20 cellular contexts compared by ENCODE assay signal in genomic region chr22:34645375-34645774, GRCh38.
DNase-seq lines count a peak whose midpoint lies in the region; ATAC-seq, FAIRE-seq and TF ChIP-seq lines count a peak whose summit lies in the region.
"Had no signal": no experiment of that assay in that cellular context is flagged by ENCODE, and none has a peak within 500 bp of the region (broad histone marks: within the 10 kb centered on the region; RNA-seq: fewer than 3 reads in every experiment).

No MANE protein-coding gene starts in this region.

- WGBS in H1 (ENCODE audit: extremely low coverage in 1 of 2, insufficient coverage in 1 of 2, insufficient read length in 1 of 2, insufficient replicate concordance in 2 of 2, low coverage in 1 of 2, low lambda C conversion rate in 2 of 2, missing lambda C conversion rate in 1 of 2), 2 experiments: 84% methylated on average over 6 of the region's 6 CpGs; no CpG with 5 or more reads in 1 of the 2 experiments

- no peaks in the 10 kb centered on the region for H3K79me1 ChIP-seq in H1 (ENCODE audit: low read depth, low read length)

- no peak overlapping the region for H3K18ac ChIP-seq in H1 (ENCODE audit: extremely low read depth, low read length)

- TF ChIP-seq CTCF in LNCaP clone FGC (IDR thresholded peaks at IDR 0.05; ENCODE audit: control insufficient read depth, extremely low read depth, insufficient read depth): peak; percentile 8; the same call in 1 of the 2 replicates
- peak; percentile 56 to 72 (median 62); a peak in 3 of 4 replicates for TF ChIP-seq CTCF in H1 (IDR thresholded peaks at IDR 0.05; ENCODE audit: control extremely low read depth in 1 of 3, insufficient read depth in 1 of 3, low read depth in 1 of 3, low read length in 3 of 3)
- peak in 2 of 3 experiments; percentile 3 to 37 for TF ChIP-seq CTCF in keratinocyte (optimal IDR thresholded peaks at IDR 0.05 in 1 of 3, IDR thresholded peaks at IDR 0.05 in 1 of 3, conservative IDR thresholded peaks at IDR 0.05 in 1 of 3; ENCODE audit: extremely low read depth in 1 of 3, insufficient read depth in 2 of 3, low read length in 3 of 3)

- no peaks in the 10 kb centered on the region for H3K9me1 ChIP-seq in keratinocyte (ENCODE audit: control insufficient read depth, extremely low read depth, insufficient read depth, low read length)

- H3K9ac ChIP-seq in H1 (replicated peaks in 1 of 4; ENCODE audit: extremely low read depth in 1 of 4, low read depth in 3 of 4, low read length in 3 of 4) (no peak overlapping the region), keratinocyte (ENCODE audit: control insufficient read depth, extremely low read depth, insufficient read depth, low read length) (no peak overlapping the region)
- H3K9ac ChIP-seq: BLaER1 had no signal

- POLR2A ChIA-PET in H1 (lab: Charles Lee; ENCODE audit: partially characterized antibody): no interaction called here

- H3K27ac ChIP-seq in H1 (ENCODE audit: low read depth, low read length) (no peak overlapping the region), keratinocyte (ENCODE audit: control insufficient read depth, insufficient read depth, low read length) (no peak overlapping the region)
- H3K27ac ChIP-seq: BLaER1, HL-60 had no signal

- DNase-seq in ELF-1 (ENCODE audit: low read depth, low spot score) (peak; percentile 24), LNCaP clone FGC (ENCODE audit: low read depth) (no peak), H1 (ENCODE audit: low read depth in 1 of 2, low spot score in 2 of 2) (peak; percentile 7 to 48), keratinocyte (ENCODE audit: low read depth, low spot score) (no peak), GDM1 (lab: John Stamatoyannopoulos, UW) (no peak), HCEC 1CT (no peak), DMS153 treated with DMSO at 0.1 percent for 48 hours (lab: John Stamatoyannopoulos, UW; ENCODE audit: unreplicated experiment) (no peak)
- DNase-seq: CD8-positive, alpha-beta memory T cell; NCI-H1048; NCI-H1436 treated with DMSO at 0.1 percent for 48 hours; NCI-H2081; NCI-H510A treated with DMSO at 0.1 percent for 48 hours; NK-92 treated with Interleukin-12 subunit alpha and Interleukin-12 subunit beta, amount 100 ng/mL, for 24 hours; RPMI8226 had no signal

- H2BK120ac ChIP-seq in H1 (replicated peaks; ENCODE audit: low read depth, low read length): no peak overlapping the region

- peak; percentile 73 to 85 for TF ChIP-seq RAD21 in H1 (IDR thresholded peaks at IDR 0.05 in 1 of 2, conservative IDR thresholded peaks at IDR 0.05 in 1 of 2; ENCODE audit: low read depth in 2 of 2, low read length in 2 of 2)

- no peak overlapping the region for H3K14ac ChIP-seq in H1 (ENCODE audit: insufficient read length)

- H3K27me3 ChIP-seq in H1 (replicated peaks in 1 of 4; ENCODE audit: control insufficient read depth in 3 of 4, extremely low read depth in 1 of 4, insufficient read depth in 3 of 4, low read length in 3 of 4) (no peaks in the 10 kb centered on the region), keratinocyte (ENCODE audit: control insufficient read depth, extremely low read depth, insufficient read depth, low read length) (no peaks in the 10 kb centered on the region)
- H3K27me3 ChIP-seq: BLaER1 had no signal

- dilution Hi-C loops in keratinocyte (cut with MboI; ENCODE audit: extremely low pct_ligation_motif_present, low sequenced_read_pairs): no loop called here

- no peaks in the 10 kb centered on the region for H4K20me1 ChIP-seq in H1 (replicated peaks in 1 of 2; ENCODE audit: control insufficient read depth in 1 of 2, insufficient read depth in 2 of 2, low read length in 2 of 2)
- H4K20me1 ChIP-seq in keratinocyte (ENCODE audit: control insufficient read depth, extremely low read depth, insufficient read depth, low read length): no peaks in the 10 kb centered on the region
- H4K20me1 ChIP-seq: BLaER1 had no signal

- H2AK5ac ChIP-seq in H1 (ENCODE audit: low read depth, low read length): no peak overlapping the region

- no peak overlapping the region for H2BK5ac ChIP-seq in H1 (ENCODE audit: low read depth, low read length)

- no peak for ATAC-seq in HG03378 (IDR thresholded peaks at IDR 0.05; ENCODE audit: unreplicated experiment)
- ATAC-seq: K562 had no signal

- FAIRE-seq in H1 (lab: Jason Lieb, UNC) (no peak), keratinocyte (lab: Jason Lieb, UNC) (no peak)
- FAIRE-seq: A204.1, H54, K562 had no signal

- CTCF ChIA-PET in H1 (lab: Charles Lee; ENCODE audit: partially characterized antibody): interaction anchor here (1.4 kb wide), 1 partner anchor 231 kb away, joined by 9 read pairs; no protein-coding TSS in a partner anchor

- H3K4me2 ChIP-seq in H1 (ENCODE audit: insufficient read depth in 1 of 2, low read depth in 2 of 2, low read length in 2 of 2): no peak overlapping the region
- no peak overlapping the region for H3K4me2 ChIP-seq in keratinocyte (ENCODE audit: control insufficient read depth, extremely low read depth, insufficient read depth, low read depth, low read length)
- H3K4me2 ChIP-seq: BLaER1 had no signal

- H4K5ac ChIP-seq in H1 (ENCODE audit: insufficient read length, low read depth, low read length): no peak overlapping the region

- H3K9me3 ChIP-seq in H1 (ENCODE audit: insufficient read depth in 2 of 2, low read depth in 1 of 2, low read length in 1 of 2) (no peaks in the 10 kb centered on the region), keratinocyte (ENCODE audit: control insufficient read depth, low read depth, low read length) (no peaks in the 10 kb centered on the region)
- H3K9me3 ChIP-seq: BLaER1 had no signal

- no peak overlapping the region for H4K91ac ChIP-seq in H1 (replicated peaks; ENCODE audit: insufficient read length, low read length)

- H2BK12ac ChIP-seq in H1 (ENCODE audit: low read depth, low read length): no peak overlapping the region

- H3K4me3 ChIP-seq in LNCaP clone FGC (ENCODE audit: low read depth, low read length): no peak overlapping the region
- no peak overlapping the region for H3K4me3 ChIP-seq in H1 (ENCODE audit: extremely low read depth in 1 of 4, insufficient read depth in 2 of 4, low read depth in 3 of 4, low read length in 4 of 4)
- no peak overlapping the region for H3K4me3 ChIP-seq in keratinocyte (ENCODE audit: control insufficient read depth in 2 of 3, extremely low read depth in 1 of 3, insufficient read depth in 2 of 3, low read depth in 1 of 3, low read length in 3 of 3)
- H3K4me3 ChIP-seq: BLaER1, K562 had no signal

- H2AFZ ChIP-seq in H1 (ENCODE audit: low read length) (no peak overlapping the region), keratinocyte (ENCODE audit: control insufficient read depth, low read length) (no peak overlapping the region)

- H3K36me3 ChIP-seq in H1 (ENCODE audit: control insufficient read depth in 2 of 4, insufficient read depth in 4 of 4, low read length in 3 of 4) (no peaks in the 10 kb centered on the region), keratinocyte (ENCODE audit: control insufficient read depth in 2 of 2, extremely low read depth in 1 of 2, insufficient read depth in 2 of 2, low read length in 2 of 2) (no peaks in the 10 kb centered on the region)
- H3K36me3 ChIP-seq: BLaER1 had no signal

- H3K23ac ChIP-seq in H1 (ENCODE audit: insufficient read length): no peak overlapping the region

- H3K4ac ChIP-seq in H1 (replicated peaks; ENCODE audit: insufficient read length, low read depth, low read length): no peak overlapping the region

- H2BK15ac ChIP-seq in H1 (ENCODE audit: low read length): no peak overlapping the region

- no peaks in the 10 kb centered on the region for H3K23me2 ChIP-seq in H1 (ENCODE audit: low read depth, low read length)

- no peaks in the 10 kb centered on the region for H3K79me2 ChIP-seq in H1 (ENCODE audit: control insufficient read depth in 1 of 2, insufficient read depth in 2 of 2, low read length in 2 of 2)
- no peaks in the 10 kb centered on the region for H3K79me2 ChIP-seq in keratinocyte (ENCODE audit: control insufficient read depth, insufficient read depth, low read length)

- no peak overlapping the region for H4K8ac ChIP-seq in H1 (ENCODE audit: extremely low read depth, insufficient read depth, low read length)

- TF ChIP-seq EP300 in H1 (IDR thresholded peaks at IDR 0.05; ENCODE audit: borderline replicate concordance in 1 of 2, low read depth in 2 of 2, low read length in 2 of 2): no peak

- TF ChIP-seq POLR2A in H1 (IDR thresholded peaks at IDR 0.05; ENCODE audit: control extremely low read depth in 1 of 2, low read depth in 2 of 2, low read length in 2 of 2): no peak

- H3K4me1 ChIP-seq in H1 (replicated peaks in 1 of 4; ENCODE audit: control insufficient read depth in 3 of 4, insufficient read depth in 4 of 4, low read length in 3 of 4) (no peaks in the 10 kb centered on the region), keratinocyte (ENCODE audit: control insufficient read depth, extremely low read depth, insufficient read depth, low read length) (no peaks in the 10 kb centered on the region)

- H2BK20ac ChIP-seq in H1 (ENCODE audit: low read length): no peak overlapping the region

- no peak overlapping the region for H3K56ac ChIP-seq in H1 (replicated peaks; ENCODE audit: insufficient read length, low read depth, low read length)

TF ChIP-seq in H1, 55 proteins besides CTCF, POLR2A, EP300 and RAD21:
- TF ChIP-seq E2F6 (IDR thresholded peaks at IDR 0.05): peak; percentile 24; the same call in 1 of the 2 replicates
- no peak for TF ChIP-seq EZH2 (IDR thresholded peaks at IDR 0.05; ENCODE audit: low read depth, low read length, severe bottlenecking)
- peak; percentile 66 for TF ChIP-seq MAX (IDR thresholded peaks at IDR 0.05)

Comparison
In these comparisons a context has a peak if more than half of its experiments do, and no peak if none do; other contexts are left out.
1. DNase-seq: peak in ELF-1 (single experiment) and H1 (2 of 2); none in LNCaP clone FGC (single experiment), keratinocyte (single experiment), GDM1 (single experiment), HCEC 1CT (single experiment) and DMS153 treated with DMSO at 0.1 percent for 48 hours (single experiment).
2. CTCF ChIP-seq: peak in every context shown above with its lines; median percentile 62 in H1; 20 in keratinocyte; 8 in LNCaP clone FGC.